24 cellular contexts compared by ENCODE assay signal in the genomic region with DNA sequence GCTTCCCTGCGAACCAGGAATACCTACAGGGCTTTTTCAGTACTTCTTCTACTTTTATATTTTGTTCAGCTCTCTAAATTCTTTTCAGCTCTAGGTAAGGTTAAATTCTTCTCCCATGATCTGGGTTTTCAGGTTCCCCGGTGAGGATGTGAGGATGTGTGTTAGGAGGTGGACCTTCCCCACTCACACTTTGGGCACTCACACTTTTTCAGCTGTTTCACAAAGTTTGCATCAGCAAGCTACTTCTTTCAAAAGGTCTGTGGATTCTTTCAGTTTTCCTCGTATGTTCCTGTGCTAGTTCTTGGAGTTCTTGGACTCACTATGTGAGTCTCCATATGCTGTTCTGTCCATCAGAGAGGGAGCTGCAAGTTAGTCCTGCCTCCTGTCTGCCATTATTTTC. TPM values are rescaled to one million over a fixed set of nuclear protein-coding genes. Genes with fewer than 3 reads are reported as not detected.
DNase-seq lines count a peak whose midpoint lies in the region; FAIRE-seq and TF ChIP-seq lines count a peak whose summit lies in the region.
"Had no signal": no experiment of that assay in that cellular context is flagged by ENCODE, and none has a peak within 500 bp of the region (broad histone marks: within the 10 kb centered on the region; RNA-seq: fewer than 3 reads in every experiment).

No MANE protein-coding gene starts in this region.

- intact Hi-C loops in Caco-2 (cut with micrococcal nuclease; ENCODE audit: unreplicated experiment) = no loop called here
- intact Hi-C loops in kidney (cut with DNase I) = no loop called here

- H3K4me1 ChIP-seq in Caco-2 (no peaks in the 10 kb centered on the region), keratinocyte (ENCODE audit: control insufficient read depth, extremely low read depth, insufficient read depth, low read length) (peaks cover 19% of the 10 kb centered on the region), kidney (ENCODE audit: control insufficient read depth in 1 of 2, insufficient read depth in 1 of 2, low read depth in 1 of 2, low read length in 2 of 2) (no peaks in the 10 kb centered on the region)
- H3K4me1 ChIP-seq: Peyer's patch, SJSA1 had no signal

- peak overlapping the region; percentile 58 for H3K27ac ChIP-seq in VCaP
- peak overlapping the region; percentile 91 for H3K27ac ChIP-seq in keratinocyte (ENCODE audit: control insufficient read depth, insufficient read depth, low read length)
- H3K27ac ChIP-seq in kidney (ENCODE audit: low read depth in 2 of 2, low read length in 2 of 2) = no peak overlapping the region
- H3K27ac ChIP-seq: Peyer's patch, SJSA1 had no signal

- H3K9ac ChIP-seq in keratinocyte (ENCODE audit: control insufficient read depth, extremely low read depth, insufficient read depth, low read length) (peak overlapping the region; percentile 64), kidney (ENCODE audit: low read length in 2 of 2) (no peak overlapping the region)

- no peaks in the 10 kb centered on the region for H4K20me1 ChIP-seq in keratinocyte (ENCODE audit: control insufficient read depth, extremely low read depth, insufficient read depth, low read length)

- H3K27ac Mint-ChIP-seq in Caco-2 (ENCODE audit: unreplicated experiment) = peak overlapping the region; percentile 37
- H3K27ac Mint-ChIP-seq: CD8-positive, alpha-beta T cell had no signal

- no TSS peak for BruUV-seq in Caco-2 (replicated peaks; lab: Mats Ljungman, UMichigan)

- TF ChIP-seq CTCF in Caco-2 (IDR thresholded peaks at IDR 0.05; ENCODE audit: insufficient read depth in 1 of 2, low read depth in 1 of 2, low read length in 1 of 2, severe bottlenecking in 1 of 2, unreplicated experiment in 1 of 2) (no peak), VCaP (conservative IDR thresholded peaks at IDR 0.05) (no peak), keratinocyte (optimal IDR thresholded peaks at IDR 0.05 in 1 of 3, IDR thresholded peaks at IDR 0.05 in 1 of 3, conservative IDR thresholded peaks at IDR 0.05 in 1 of 3; ENCODE audit: extremely low read depth in 1 of 3, insufficient read depth in 2 of 3, low read length in 3 of 3) (no peak), kidney (IDR thresholded peaks at IDR 0.05; ENCODE audit: borderline replicate concordance, extremely low read depth, insufficient read depth) (no peak), GM10248 (IDR thresholded peaks at IDR 0.05; ENCODE audit: control extremely low read depth, extremely low read depth, low read depth, missing control alignments) (no peak)

- H3K4me3 ChIP-seq in Caco-2 (ENCODE audit: low read depth, low read length) (no peak overlapping the region), keratinocyte (ENCODE audit: control insufficient read depth in 2 of 3, extremely low read depth in 1 of 3, insufficient read depth in 2 of 3, low read depth in 1 of 3, low read length in 3 of 3) (peak overlapping the region in 2 of 3 experiments; percentile 35 to 43), kidney (ENCODE audit: low read length in 2 of 2) (no peak overlapping the region)
- H3K4me3 ChIP-seq: Peyer's patch, SJSA1 had no signal

- H3K9me1 ChIP-seq in keratinocyte (ENCODE audit: control insufficient read depth, extremely low read depth, insufficient read depth, low read length) = no peaks in the 10 kb centered on the region

- no peak overlapping the region for H3K4me3 Mint-ChIP-seq in Caco-2 (ENCODE audit: unreplicated experiment)
- H3K4me3 Mint-ChIP-seq: CD8-positive, alpha-beta T cell had no signal

- H3K36me3 Mint-ChIP-seq in Caco-2 (ENCODE audit: insufficient read depth, unreplicated experiment) = no peaks in the 10 kb centered on the region

- dilution Hi-C loops in keratinocyte (cut with MboI; ENCODE audit: extremely low pct_ligation_motif_present, low sequenced_read_pairs) = no loop called here

- H3K9me3 ChIP-seq in Caco-2 (no peaks in the 10 kb centered on the region; the same call in 1 of the 2 replicates), keratinocyte (ENCODE audit: control insufficient read depth, low read depth, low read length) (no peaks in the 10 kb centered on the region), kidney (ENCODE audit: control insufficient read depth in 1 of 2, low read length in 2 of 2) (peaks cover 0 to 16% of the 10 kb centered on the region in 2 donors)
- H3K9me3 ChIP-seq: SJSA1 had no signal

- FAIRE-seq in keratinocyte (lab: Jason Lieb, UNC) (no peak), kidney (lab: Jason Lieb, UNC) (no peak)

- CTCF ChIA-PET in Caco-2 (lab: Charles Lee) (no interaction called here), GM10248 (lab: Yijun Ruan, JAX) (interaction anchor here (1.2 to 1.6 kb wide), 3 partner anchors 31 to 461 kb away, joined by 3 read pairs; no protein-coding TSS in a partner anchor)

- peaks cover 6% of the 10 kb centered on the region for H3K4me1 Mint-ChIP-seq in Caco-2 (ENCODE audit: low read depth, unreplicated experiment)

- H3K79me2 ChIP-seq in keratinocyte (ENCODE audit: control insufficient read depth, insufficient read depth, low read length) = no peaks in the 10 kb centered on the region

- H3K4me2 ChIP-seq in keratinocyte (ENCODE audit: control insufficient read depth, extremely low read depth, insufficient read depth, low read depth, low read length) = peak overlapping the region; percentile 86

- DNase-seq in Caco-2 (no peak), NCI-H460 (ENCODE audit: extremely low read depth, low read depth) (peak; percentile 1), keratinocyte (ENCODE audit: low read depth, low spot score) (no peak), kidney (no peak), inferior parietal cortex (ENCODE audit: extremely low spot score) (no peak), GM10248 (ENCODE audit: extremely low spot score) (no peak)
- DNase-seq: AML-193; C1 segment of cervical spinal cord; CD8-positive, alpha-beta T cell; GDM1; IMR-90; Karpas-422; NCI-H1694; NCI-H2081; NCI-H2171 treated with DMSO at 0.1 percent for 48 hours; NCI-H446; NCI-H526 treated with DMSO at 0.1 percent for 48 hours; Peyer's patch had no signal

- H3K27me3 Mint-ChIP-seq in Caco-2 (ENCODE audit: insufficient read depth, unreplicated experiment) = peaks cover 3% of the 10 kb centered on the region

- H3K27me3 ChIP-seq in Caco-2 (replicated peaks; ENCODE audit: control insufficient read depth, insufficient read depth, low read length) = no peaks in the 10 kb centered on the region
- H3K27me3 ChIP-seq in keratinocyte (ENCODE audit: control insufficient read depth, extremely low read depth, insufficient read depth, low read length) = no peaks in the 10 kb centered on the region
- H3K27me3 ChIP-seq: Peyer's patch, SJSA1 had no signal

- peaks cover 9% of the 10 kb centered on the region for H3K9me3 Mint-ChIP-seq in Caco-2 (ENCODE audit: unreplicated experiment)

- H2AFZ ChIP-seq in keratinocyte (ENCODE audit: control insufficient read depth, low read length) = peak overlapping the region; percentile 50

- no peaks in the 10 kb centered on the region for H3K36me3 ChIP-seq in Caco-2 (ENCODE audit: control insufficient read depth, insufficient read depth, low read length)
- H3K36me3 ChIP-seq in keratinocyte (ENCODE audit: control insufficient read depth in 2 of 2, extremely low read depth in 1 of 2, insufficient read depth in 2 of 2, low read length in 2 of 2) = no peaks in the 10 kb centered on the region
- H3K36me3 ChIP-seq in kidney (ENCODE audit: control insufficient read depth in 1 of 2, insufficient read depth in 2 of 2, low read length in 2 of 2) = no peaks in the 10 kb centered on the region
- H3K36me3 ChIP-seq: Peyer's patch, SJSA1 had no signal

- POLR2A ChIA-PET in Caco-2 (lab: Charles Lee) (no interaction called here), GM10248 (lab: Yijun Ruan, JAX) (no interaction called here)

RNA-seq across cellular contexts. Expression of gene OR5K2, which starts 13.9 kb away (rescaled TPM):
- total RNA-seq in Caco-2 (2022) (not detected in 2 replicates), kidney (not detected)
- total RNA-seq in NCI-H460 (2014; rRNA removed; shearing (Covaris generic)) = not detected in 2 replicates
- not detected in 2 replicates for polyA plus RNA-seq in NCI-H460 (2014; cell fraction: nucleus; rRNA removed)
- polyA plus RNA-seq in keratinocyte (not detected in 3 replicates), kidney (ENCODE audit: insufficient read depth, low read depth, low replicate concordance) (not detected)
- not detected for polyA plus RNA-seq in keratinocyte (2011; ENCODE audit: low read depth)
- polyA plus RNA-seq in keratinocyte (2011; cell fraction: cytosol; rRNA removed) = not detected in 2 replicates
- polyA plus RNA-seq in keratinocyte (2011; cell fraction: nucleus; rRNA removed) = not detected in 2 replicates
- polyA plus RNA-seq in keratinocyte (2012; ENCODE audit: low replicate concordance) = 0.16 TPM in 1 of 2 replicates, not detected in the other
- not detected in 3 replicates for polyA minus RNA-seq in keratinocyte
- polyA minus RNA-seq in keratinocyte (2011; cell fraction: cytosol; rRNA and poly(A)+ RNA removed) = not detected
- polyA minus RNA-seq in keratinocyte (2011; cell fraction: nucleus; rRNA and poly(A)+ RNA removed) = not detected in 2 replicates
- total RNA-seq: A172; CD8-positive, alpha-beta T cell; H4; IMR-90; M059J; Peyer's patch; SJSA1 had no signal
- polyA plus RNA-seq: AG04450, IMR-90 had no signal

RNA-seq across cellular contexts. Expression of gene OR5K1, which starts 20.6 kb away (rescaled TPM):
- total RNA-seq in Caco-2 (2022) (not detected in 2 replicates), kidney (not detected)
- not detected in 2 replicates for total RNA-seq in NCI-H460 (2014; rRNA removed; shearing (Covaris generic))
- polyA plus RNA-seq in NCI-H460 (2014; cell fraction: nucleus; rRNA removed) = not detected in 2 replicates
- polyA plus RNA-seq in keratinocyte (not detected in 3 replicates), kidney (ENCODE audit: insufficient read depth, low read depth, low replicate concordance) (not detected)
- not detected for polyA plus RNA-seq in keratinocyte (2011; ENCODE audit: low read depth)
- polyA plus RNA-seq in keratinocyte (2011; cell fraction: cytosol; rRNA removed) = not detected in 2 replicates
- polyA plus RNA-seq in keratinocyte (2011; cell fraction: nucleus; rRNA removed) = not detected in 2 replicates
- polyA plus RNA-seq in keratinocyte (2012; ENCODE audit: low replicate concordance) = not detected in 2 replicates
- not detected in 3 replicates for polyA minus RNA-seq in keratinocyte
- polyA minus RNA-seq in keratinocyte (2011; cell fraction: cytosol; rRNA and poly(A)+ RNA removed) = not detected
- not detected in 2 replicates for polyA minus RNA-seq in keratinocyte (2011; cell fraction: nucleus; rRNA and poly(A)+ RNA removed)
- total RNA-seq: A172; CD8-positive, alpha-beta T cell; H4; IMR-90; M059J; Peyer's patch; SJSA1 had no signal
- polyA plus RNA-seq: AG04450, IMR-90 had no signal

RNA-seq across cellular contexts. Expression of gene CLDND1, which starts 39.1 kb away (rescaled TPM):
- total RNA-seq in Caco-2 (2022) (56.0 TPM in 2 replicates), kidney (77.2 TPM)
- total RNA-seq in NCI-H460 (2014; rRNA removed; shearing (Covaris generic)) = 80.0 and 104 TPM in 2 replicates
- 82.1 and 85.8 TPM in 2 replicates for polyA plus RNA-seq in NCI-H460 (2014; cell fraction: nucleus; rRNA removed)
- polyA plus RNA-seq in keratinocyte (92.0 to 137 TPM (median 126 TPM) in 3 replicates), kidney (ENCODE audit: insufficient read depth, low read depth, low replicate concordance) (35.8 TPM)
- 57.5 TPM for polyA plus RNA-seq in keratinocyte (2011; ENCODE audit: low read depth)
- polyA plus RNA-seq in keratinocyte (2011; cell fraction: cytosol; rRNA removed) = 74.2 and 135 TPM in 2 replicates
- 179 and 238 TPM in 2 replicates for polyA plus RNA-seq in keratinocyte (2011; cell fraction: nucleus; rRNA removed)
- polyA plus RNA-seq in keratinocyte (2012; ENCODE audit: low replicate concordance) = 39.4 and 160 TPM in 2 replicates
- 61.0 to 132 TPM (median 88.0 TPM) in 3 replicates for polyA minus RNA-seq in keratinocyte
- 47.4 TPM for polyA minus RNA-seq in keratinocyte (2011; cell fraction: cytosol; rRNA and poly(A)+ RNA removed)
- polyA minus RNA-seq in keratinocyte (2011; cell fraction: nucleus; rRNA and poly(A)+ RNA removed) = 37.5 and 80.5 TPM in 2 replicates

RNA-seq across cellular contexts. Expression of gene GPR15, which starts 48.2 kb away (rescaled TPM):
- total RNA-seq in Caco-2 (2022) = not detected in 2 replicates
- not detected in 2 replicates for total RNA-seq in NCI-H460 (2014; rRNA removed; shearing (Covaris generic))
- not detected in 2 replicates for polyA plus RNA-seq in NCI-H460 (2014; cell fraction: nucleus; rRNA removed)
- 0.05 TPM in 1 of 3 replicates, not detected in the others for polyA plus RNA-seq in keratinocyte
- not detected for polyA plus RNA-seq in keratinocyte (2011; ENCODE audit: low read depth)
- polyA plus RNA-seq in keratinocyte (2011; cell fraction: cytosol; rRNA removed) = not detected in 2 replicates
- not detected in 2 replicates for polyA plus RNA-seq in keratinocyte (2011; cell fraction: nucleus; rRNA removed)
- not detected in 2 replicates for polyA plus RNA-seq in keratinocyte (2012; ENCODE audit: low replicate concordance)
- not detected in 3 replicates for polyA minus RNA-seq in keratinocyte
- not detected for polyA minus RNA-seq in keratinocyte (2011; cell fraction: cytosol; rRNA and poly(A)+ RNA removed)
- polyA minus RNA-seq in keratinocyte (2011; cell fraction: nucleus; rRNA and poly(A)+ RNA removed) = not detected in 2 replicates
- total RNA-seq in kidney = not detected
- polyA plus RNA-seq in kidney (ENCODE audit: insufficient read depth, low read depth, low replicate concordance) = not detected
- total RNA-seq: A172, IMR-90, SJSA1 had no signal
- polyA plus RNA-seq: AG04450, IMR-90 had no signal

Comparison
In these comparisons a context has a peak if more than half of its experiments do, and no peak if none do; other contexts are left out.
1. H3K4me3 ChIP-seq: peak in keratinocyte (2 of 3); none in Caco-2 (single experiment) and kidney (0 of 2).
2. H3K27ac ChIP-seq: peak in VCaP (single experiment) and keratinocyte (single experiment); none in kidney (0 of 2).